In the genomic region with DNA sequence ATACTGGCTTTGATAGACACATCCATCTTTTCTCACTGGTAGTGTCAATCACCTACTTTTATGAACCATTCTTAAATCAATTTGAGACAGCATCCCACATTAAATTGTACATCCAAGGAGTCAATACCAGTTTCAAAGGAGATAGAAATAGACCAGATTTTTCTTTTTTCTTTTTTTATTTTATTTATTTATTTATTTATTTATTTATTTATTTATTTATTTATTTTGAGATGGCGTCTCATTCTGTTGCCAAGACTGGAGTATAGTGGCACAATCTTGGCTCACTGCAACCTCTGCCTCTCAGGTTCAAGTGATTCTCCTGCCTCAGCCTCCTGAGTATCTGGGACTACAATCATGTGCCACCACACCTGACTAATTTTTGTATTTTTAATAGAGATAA, we compare ENCODE assay signal across 7 cellular contexts. TPM values are rescaled to one million over a fixed set of nuclear protein-coding genes. Genes with fewer than 3 reads are reported as not detected.
"Had no signal": no experiment of that assay in that cellular context is flagged by ENCODE, and none has a peak within 500 bp of the region (broad histone marks: within the 10 kb centered on the region; RNA-seq: fewer than 3 reads in every experiment).

No MANE protein-coding gene starts in this region.

RNA-seq across cellular contexts. Expression of gene LEUTX, which starts 16.8 kb away (rescaled TPM):
- total RNA-seq: GM23248, GM23338, H1, H4, H7, H9, HFFc6 had no signal
- polyA plus RNA-seq: GM23248, GM23338, H1 had no signal

RNA-seq across cellular contexts. Expression of gene CLC, which starts 24.0 kb away (rescaled TPM):
- total RNA-seq: GM23248, GM23338, H7, HFFc6 had no signal
- polyA plus RNA-seq: GM23248, GM23338 had no signal

RNA-seq across cellular contexts. Expression of gene LGALS14, which starts 57.6 kb away (rescaled TPM):
- total RNA-seq: GM23248, GM23338, H4, H7, H9, HFFc6 had no signal
- polyA plus RNA-seq: GM23248, GM23338 had no signal
